ENCODE assay signal across 10 cellular contexts in the genomic region with DNA sequence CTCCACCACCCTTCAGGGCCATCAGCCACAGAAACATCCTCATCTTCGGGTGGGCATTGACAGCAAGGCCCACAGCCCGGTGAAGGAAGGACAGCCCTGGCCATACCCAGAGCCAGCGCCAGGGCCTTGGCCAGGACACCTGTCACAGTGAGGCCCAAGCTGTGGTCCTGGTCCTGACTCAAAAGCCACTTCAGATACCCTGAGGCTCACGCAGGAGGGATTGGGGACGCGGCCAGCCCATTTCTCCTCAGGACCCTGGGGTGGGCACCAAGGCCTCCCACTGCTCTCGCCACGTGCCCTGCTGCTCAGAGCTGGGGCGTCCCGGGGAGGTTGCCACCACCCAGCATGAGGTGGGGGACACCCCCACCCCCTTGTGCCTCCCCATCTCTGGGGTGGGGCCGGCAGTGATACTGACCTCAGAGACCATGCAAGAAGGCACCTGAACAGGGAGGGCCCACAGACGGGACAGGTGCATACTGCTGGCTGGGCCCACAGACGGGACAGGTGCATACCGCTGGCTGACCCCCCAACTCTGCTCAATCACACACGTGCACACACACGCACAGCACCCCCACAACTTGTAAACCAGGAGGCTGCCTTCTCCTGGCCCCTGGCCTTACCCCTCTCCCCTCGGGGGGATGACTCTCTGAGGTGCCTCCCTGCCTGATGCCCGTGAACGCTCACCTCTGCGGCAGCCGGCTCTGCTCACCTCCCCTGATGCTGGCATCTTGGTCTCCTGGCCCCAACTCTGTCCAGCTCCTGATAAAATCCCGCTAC. TPM values are rescaled to one million over a fixed set of nuclear protein-coding genes. Genes with fewer than 3 reads are reported as not detected.
DNase-seq lines count a peak whose midpoint lies in the region; ATAC-seq and TF ChIP-seq lines count a peak whose summit lies in the region.
"Had no signal": no experiment of that assay in that cellular context is flagged by ENCODE, and none has a peak within 500 bp of the region (broad histone marks: within the 10 kb centered on the region; RNA-seq: fewer than 3 reads in every experiment).

No MANE protein-coding gene starts in this region.

- H3K4me3 Mint-ChIP-seq in T-helper 2 cell treated with Interferon-gamma antibody and Interleukin-4, amounts not matched to agents 5 μg/mL and 100 μg/mL, for 36 hours = peak overlapping the region; percentile 38
- H3K4me3 Mint-ChIP-seq in activated CD8-positive, alpha-beta T cell treated with anti-CD3 and anti-CD28 coated beads for 36 hours = peak overlapping the region; percentile 63

- POLR2A ChIA-PET in activated CD8-positive, alpha-beta T cell treated with anti-CD3 and anti-CD28 coated beads for 36 hours (lab: Charles Lee) = interaction anchor here (0.9 to 3.7 kb wide), 6 partner anchors 9 to 76 kb away, joined by 3 to 41 read pairs (median 5); a partner anchor contains a TSS

- peak overlapping the region in 1 of 2 donors; percentile 22 for H3K4me3 ChIP-seq in stomach smooth muscle (ENCODE audit: low read length in 2 of 2)

- peaks cover 56% of the 10 kb centered on the region for H3K4me1 Mint-ChIP-seq in T-helper 2 cell treated with Interferon-gamma antibody and Interleukin-4, amounts not matched to agents 5 μg/mL and 100 μg/mL, for 36 hours (ENCODE audit: low read depth)
- H3K4me1 Mint-ChIP-seq in activated CD8-positive, alpha-beta T cell treated with anti-CD3 and anti-CD28 coated beads for 36 hours (ENCODE audit: low read depth) = peaks cover 71% of the 10 kb centered on the region

- no peaks in the 10 kb centered on the region for H3K9me3 ChIP-seq in stomach smooth muscle (ENCODE audit: control insufficient read depth in 2 of 2, low read length in 2 of 2)

- peak overlapping the region; percentile 52 for H3K27ac ChIP-seq in layer of hippocampus (ENCODE audit: low read depth, low read length)
- H3K27ac ChIP-seq in stomach smooth muscle (ENCODE audit: low read length) = peak overlapping the region; percentile 91

- H3K27me3 ChIP-seq in layer of hippocampus (ENCODE audit: control insufficient read depth, insufficient read depth, low read length) = no peaks in the 10 kb centered on the region
- no peaks in the 10 kb centered on the region for H3K27me3 ChIP-seq in stomach smooth muscle (ENCODE audit: control insufficient read depth in 1 of 2, insufficient read depth in 2 of 2, low read length in 2 of 2)

- no peak for TF ChIP-seq CTCF in activated CD8-positive, alpha-beta T cell treated with anti-CD3 and anti-CD28 coated beads for 36 hours (IDR thresholded peaks at IDR 0.05)

- intact Hi-C loops in activated CD8-positive, alpha-beta T cell treated with anti-CD3 and anti-CD28 coated beads for 36 hours (cut with micrococcal nuclease) = loop anchor here (10.0 kb wide), 1 partner anchor 360 kb away; a partner anchor contains a TSS

- H3K9ac ChIP-seq in stomach smooth muscle (ENCODE audit: low read length in 2 of 2) = peak overlapping the region; percentile 47 to 68

- H3K36me3 ChIP-seq in stomach smooth muscle (ENCODE audit: control insufficient read depth in 2 of 2, insufficient read depth in 2 of 2, low read length in 2 of 2) = peaks cover 3 to 8% of the 10 kb centered on the region in 2 donors

- no peak for DNase-seq in T-helper 2 cell treated with Interferon-gamma antibody and Interleukin-4, amounts not matched to agents 5 μg/mL and 100 μg/mL, for 36 hours (ENCODE audit: low spot score)
- DNase-seq in T-helper 2 cell (no peak), NK-92 (lab: John Stamatoyannopoulos, UW; ENCODE audit: unreplicated experiment) (no peak), cortex of kidney (lab: John Stamatoyannopoulos, UW) (no peak)
- DNase-seq in activated CD8-positive, alpha-beta T cell treated with anti-CD3 and anti-CD28 coated beads for 36 hours = no peak
- DNase-seq: NCI-H1930 had no signal

- no peaks in the 10 kb centered on the region for H3K9me3 Mint-ChIP-seq in T-helper 2 cell treated with Interferon-gamma antibody and Interleukin-4, amounts not matched to agents 5 μg/mL and 100 μg/mL, for 36 hours
- H3K9me3 Mint-ChIP-seq in activated CD8-positive, alpha-beta T cell treated with anti-CD3 and anti-CD28 coated beads for 36 hours = no peaks in the 10 kb centered on the region

- ATAC-seq in activated CD8-positive, alpha-beta T cell treated with anti-CD3 and anti-CD28 coated beads for 36 hours = no peak
- ATAC-seq in HG02885 (IDR thresholded peaks at IDR 0.05; ENCODE audit: poor library complexity, unreplicated experiment) = no peak

- H3K27ac Mint-ChIP-seq in T-helper 2 cell treated with Interferon-gamma antibody and Interleukin-4, amounts not matched to agents 5 μg/mL and 100 μg/mL, for 36 hours = peak overlapping the region; percentile 93
- H3K27ac Mint-ChIP-seq in activated CD8-positive, alpha-beta T cell treated with anti-CD3 and anti-CD28 coated beads for 36 hours = peak overlapping the region; percentile 93

- CTCF ChIA-PET in activated CD8-positive, alpha-beta T cell treated with anti-CD3 and anti-CD28 coated beads for 36 hours (lab: Charles Lee) = interaction anchor here (0.9 to 1.0 kb wide), 2 partner anchors 17 to 34 kb away, joined by 3 read pairs; no protein-coding TSS in a partner anchor

- H3K36me3 Mint-ChIP-seq in T-helper 2 cell treated with Interferon-gamma antibody and Interleukin-4, amounts not matched to agents 5 μg/mL and 100 μg/mL, for 36 hours (ENCODE audit: low read depth) = peaks cover 49% of the 10 kb centered on the region
- H3K36me3 Mint-ChIP-seq in activated CD8-positive, alpha-beta T cell treated with anti-CD3 and anti-CD28 coated beads for 36 hours (ENCODE audit: low read depth) = peaks cover 74% of the 10 kb centered on the region

- H3K4me1 ChIP-seq in stomach smooth muscle (ENCODE audit: control insufficient read depth, insufficient read depth, low read length) = peaks cover 74% of the 10 kb centered on the region

- no peaks in the 10 kb centered on the region for H3K27me3 Mint-ChIP-seq in T-helper 2 cell treated with Interferon-gamma antibody and Interleukin-4, amounts not matched to agents 5 μg/mL and 100 μg/mL, for 36 hours (ENCODE audit: low read depth)
- no peaks in the 10 kb centered on the region for H3K27me3 Mint-ChIP-seq in activated CD8-positive, alpha-beta T cell treated with anti-CD3 and anti-CD28 coated beads for 36 hours
- H3K27me3 Mint-ChIP-seq: brain had no signal

RNA-seq across cellular contexts. Expression of a gene that starts 14.2 kb away (rescaled TPM):
- 100 to 1,000 TPM; 230 to 236 TPM for total RNA-seq in activated CD8-positive, alpha-beta T cell treated with anti-CD3 and anti-CD28 coated beads for 36 hours
